In genomic region chr1:37561794-37562132, GRCh38 we compare ENCODE assay signal across 8 cellular contexts. TPM values are rescaled to one million over a fixed set of nuclear protein-coding genes. Genes with fewer than 3 reads are reported as not detected.
DNase-seq lines count a peak whose midpoint lies in the region; ATAC-seq, FAIRE-seq and TF ChIP-seq lines count a peak whose summit lies in the region.

No MANE protein-coding gene starts in this region.

- H3K27me3 ChIP-seq in A673 (replicated peaks; ENCODE audit: insufficient read depth, low read depth, low read length, poor library complexity) (no peaks in the 10 kb centered on the region), RWPE2 (ENCODE audit: insufficient read depth, poor library complexity, severe bottlenecking) (no peaks in the 10 kb centered on the region)

- CTCF ChIA-PET in A673 (lab: Charles Lee): interaction anchor here (0.6 kb wide), 1 partner anchor 47 kb away, joined by 3 read pairs; no protein-coding TSS in a partner anchor
- CTCF ChIA-PET in MCF 10A (lab: Yijun Ruan, JAX): no interaction called here

- peak; percentile 46 for DNase-seq in A673 (ENCODE audit: low spot score)
- peak; percentile 32 for DNase-seq in GM12891 (ENCODE audit: insufficient read length, low spot score)
- no peak for DNase-seq in RWPE2 (ENCODE audit: low spot score)
- DNase-seq in MCF 10A (ENCODE audit: unreplicated experiment): peak; percentile 44
- peak; percentile 17 for DNase-seq in nephron progenitor cell
- DNase-seq in NK-92 (lab: John Stamatoyannopoulos, UW; ENCODE audit: unreplicated experiment): no peak
- no peak for DNase-seq in GF-D8 (lab: John Stamatoyannopoulos, UW)

- no peaks in the 10 kb centered on the region for H3K27me3 Mint-ChIP-seq in MCF 10A (ENCODE audit: insufficient read depth, unreplicated experiment)
- H3K27me3 Mint-ChIP-seq in nephron progenitor cell (ENCODE audit: low read depth, poor library complexity): peaks cover 3% of the 10 kb centered on the region

- no peak overlapping the region for H3K27ac Mint-ChIP-seq in MCF 10A (ENCODE audit: low read depth, unreplicated experiment)
- no peak overlapping the region for H3K27ac Mint-ChIP-seq in nephron progenitor cell

- no peak for TF ChIP-seq POLR2A in GM12891 (IDR thresholded peaks at IDR 0.05; ENCODE audit: low read depth, low read length)

- H3K9me3 Mint-ChIP-seq in MCF 10A (ENCODE audit: unreplicated experiment): no peaks in the 10 kb centered on the region
- H3K9me3 Mint-ChIP-seq in nephron progenitor cell: no peaks in the 10 kb centered on the region

- H3K36me3 ChIP-seq in A673 (ENCODE audit: insufficient read depth, low read length, poor library complexity, severe bottlenecking) (peaks cover 25% of the 10 kb centered on the region), RWPE2 (ENCODE audit: low read depth) (peaks cover 26% of the 10 kb centered on the region)

- no TSS peak for BruUV-seq in A673 (replicated peaks; lab: Mats Ljungman, UMichigan)
- no TSS peak for BruUV-seq in MCF 10A (replicated peaks; lab: Mats Ljungman, UMichigan)

- H3K4me3 Mint-ChIP-seq in MCF 10A (ENCODE audit: unreplicated experiment) (no peak overlapping the region), nephron progenitor cell (no peak overlapping the region)

- intact Hi-C loops in A673 (cut with micrococcal nuclease; ENCODE audit: unreplicated experiment) (no loop called here), MCF 10A (cut with micrococcal nuclease) (loop anchor here (1.0 kb wide), 1 partner anchor 121 kb away; no protein-coding TSS in a partner anchor)

- peak; percentile 74 for TF ChIP-seq CTCF in A673 (conservative IDR thresholded peaks at IDR 0.05; ENCODE audit: low read depth, low read length)
- TF ChIP-seq CTCF in RWPE2 (IDR thresholded peaks at IDR 0.05; ENCODE audit: poor library complexity, severe bottlenecking): peak; percentile 77
- TF ChIP-seq CTCF in MCF 10A (IDR thresholded peaks at IDR 0.05; ENCODE audit: unreplicated experiment): peak; percentile 45
- TF ChIP-seq CTCF in nephron progenitor cell (IDR thresholded peaks at IDR 0.05): peak; percentile 35

- H3K9me3 ChIP-seq in A673 (ENCODE audit: low read depth, low read length, poor library complexity, severe bottlenecking) (no peaks in the 10 kb centered on the region), RWPE2 (ENCODE audit: severe bottlenecking) (no peaks in the 10 kb centered on the region)

- H3K4me3 ChIP-seq in A673 (ENCODE audit: low read depth, low read length, poor library complexity, severe bottlenecking) (no peak overlapping the region), RWPE2 (ENCODE audit: severe bottlenecking) (no peak overlapping the region)

- H3K27ac ChIP-seq in A673 (ENCODE audit: low read depth, low read length, poor library complexity, severe bottlenecking) (no peak overlapping the region), RWPE2 (ENCODE audit: poor library complexity, severe bottlenecking) (no peak overlapping the region)

- H3K4me1 ChIP-seq in A673 (ENCODE audit: insufficient read depth, low read length, poor library complexity, severe bottlenecking): no peaks in the 10 kb centered on the region
- peaks cover 7% of the 10 kb centered on the region for H3K4me1 ChIP-seq in RWPE2 (ENCODE audit: insufficient read depth, poor library complexity, severe bottlenecking)

- FAIRE-seq in GM12891 (lab: Jason Lieb, UNC): peak; percentile 85

- POLR2A ChIA-PET in A673 (lab: Charles Lee; ENCODE audit: low non-redundant PET): no interaction called here
- POLR2A ChIA-PET in MCF 10A (lab: Yijun Ruan, JAX): no interaction called here

- H3K36me3 Mint-ChIP-seq in MCF 10A (ENCODE audit: insufficient read depth, unreplicated experiment) (peaks cover 12% of the 10 kb centered on the region), nephron progenitor cell (ENCODE audit: low read depth) (peaks cover 34% of the 10 kb centered on the region)

- ATAC-seq in RWPE2 (ENCODE audit: low read depth): peak; percentile 56
- no peak for ATAC-seq in HG02623 (IDR thresholded peaks at IDR 0.05; ENCODE audit: unreplicated experiment)

- no peaks in the 10 kb centered on the region for H3K4me1 Mint-ChIP-seq in MCF 10A (ENCODE audit: insufficient read depth, unreplicated experiment)
- peaks cover 27% of the 10 kb centered on the region for H3K4me1 Mint-ChIP-seq in nephron progenitor cell

TF ChIP-seq in GM12891, 5 proteins besides CTCF, POLR2A, EP300 and RAD21:
- TF ChIP-seq POLR2AphosphoS5 (IDR thresholded peaks at IDR 0.05; ENCODE audit: low read depth, low read length) (no peak), TAF1 (IDR thresholded peaks at IDR 0.05; ENCODE audit: low read depth, low read length) (no peak), SPI1 (IDR thresholded peaks at IDR 0.05; ENCODE audit: low read depth, low read length) (no peak), PAX5 (IDR thresholded peaks at IDR 0.05; ENCODE audit: insufficient read depth, low read length, severe bottlenecking) (no peak), POU2F2 (IDR thresholded peaks at IDR 0.05; ENCODE audit: low read depth, low read length) (no peak)

RNA-seq across cellular contexts. Expression of gene DNALI1, which starts 5.0 kb away (rescaled TPM):
- total RNA-seq in A673 (2021): 6.3 and 11.8 TPM in 2 replicates
- polyA plus RNA-seq in GM12891 (2012; ENCODE audit: low read depth, missing spikeins): 0.14 TPM
- not detected in 2 replicates for total RNA-seq in MCF 10A (2022)

RNA-seq across cellular contexts. Expression of gene SNIP1, which starts 7.7 kb away (rescaled TPM):
- total RNA-seq in A673 (2021): 18.1 and 18.3 TPM in 2 replicates
- polyA plus RNA-seq in GM12891 (2012; ENCODE audit: low read depth, missing spikeins): 6.1 TPM
- 26.4 and 32.0 TPM in 2 replicates for total RNA-seq in MCF 10A (2022)

RNA-seq across cellular contexts. Expression of gene GNL2, which starts 34.0 kb away (rescaled TPM):
- 101 and 121 TPM in 2 replicates for total RNA-seq in A673 (2021)
- polyA plus RNA-seq in GM12891 (2012; ENCODE audit: low read depth, missing spikeins): 69.4 TPM
- 103 and 133 TPM in 2 replicates for total RNA-seq in MCF 10A (2022)

RNA-seq across cellular contexts. Expression of gene MEAF6, which starts 47.2 kb away (rescaled TPM):
- total RNA-seq in A673 (2021) (73.8 and 75.7 TPM in 2 replicates), MCF 10A (2022) (71.3 and 72.0 TPM in 2 replicates)
- 36.4 TPM for polyA plus RNA-seq in GM12891 (2012; ENCODE audit: low read depth, missing spikeins)

Comparison
In these comparisons a context has a peak if more than half of its experiments do, and no peak if none do; other contexts are left out.
1. DNase-seq: peak in A673 (single experiment), GM12891 (single experiment), MCF 10A (single experiment) and nephron progenitor cell (single experiment); none in RWPE2 (single experiment), NK-92 (single experiment) and GF-D8 (single experiment).
2. Peak in every context shown above with its lines, with median percentiles within 50 percentile points of each other: CTCF ChIP-seq.